ENCODE assay signal across 8 cellular contexts in genomic region chr11:22192289-22192641, GRCh38.
A peak's percentile ranks its signal among the peaks of the same experiment; 100 is the strongest.
DNase-seq lines count a peak whose midpoint lies in the region; ATAC-seq and TF ChIP-seq lines count a peak whose summit lies in the region.

No MANE protein-coding gene starts in this region.

- DNase-seq in GM06990 (ENCODE audit: extremely low read depth, insufficient read length) (no peak), HuH-7.5 (ENCODE audit: low spot score) (peak; percentile 61), coronary artery (ENCODE audit: low spot score) (no peak), dedifferentiated amniotic fluid mesenchymal stem cell (ENCODE audit: extremely low spot score) (no peak), GDM1 (lab: John Stamatoyannopoulos, UW) (no peak)

- ATAC-seq in activated CD4-positive, CD25-positive, alpha-beta regulatory T cell treated with anti-CD3 and anti-CD28 coated beads, Interleukin-2, amount 50 U/mL, for 24 hours = no peak
- no peak for ATAC-seq in HG02885 (IDR thresholded peaks at IDR 0.05; ENCODE audit: poor library complexity, unreplicated experiment)

- no peaks in the 10 kb centered on the region for H3K9me3 ChIP-seq in mucosa of rectum (ENCODE audit: control insufficient read depth in 2 of 2, low read length in 2 of 2)

- TF ChIP-seq CTCF in GM06990 (IDR thresholded peaks at IDR 0.05; ENCODE audit: insufficient read depth, low read length, poor library complexity, severe bottlenecking) = peak; percentile 52
- no peak for TF ChIP-seq CTCF in coronary artery (IDR thresholded peaks at IDR 0.05)

- peak overlapping the region; percentile 89 for H3K4me3 ChIP-seq in GM06990 (replicated peaks; ENCODE audit: low read depth, low read length)
- peak overlapping the region; percentile 74 for H3K4me3 ChIP-seq in coronary artery
- peak overlapping the region; percentile 73 to 90 for H3K4me3 ChIP-seq in mucosa of rectum (ENCODE audit: low read length in 2 of 2)

- no peaks in the 10 kb centered on the region for H3K27me3 ChIP-seq in GM06990 (replicated peaks; ENCODE audit: control insufficient read depth, insufficient read depth, low read length)
- peaks cover 0 to 2% of the 10 kb centered on the region in 2 donors for H3K27me3 ChIP-seq in mucosa of rectum (ENCODE audit: control insufficient read depth in 2 of 2, insufficient read depth in 2 of 2, low read length in 2 of 2)

- H3K36me3 ChIP-seq in GM06990 (ENCODE audit: control insufficient read depth, insufficient read depth, low read length) (no peaks in the 10 kb centered on the region), mucosa of rectum (ENCODE audit: control insufficient read depth in 2 of 2, insufficient read depth in 2 of 2, low read length in 2 of 2) (no peaks in the 10 kb centered on the region)

- peaks cover 6% of the 10 kb centered on the region in 2 donors for H3K4me1 ChIP-seq in mucosa of rectum (ENCODE audit: control insufficient read depth in 2 of 2, insufficient read depth in 2 of 2, low read length in 2 of 2)

- no peak overlapping the region for H3K27ac ChIP-seq in coronary artery
- peak overlapping the region; percentile 28 to 66 for H3K27ac ChIP-seq in mucosa of rectum (ENCODE audit: low read depth in 2 of 2, low read length in 2 of 2)

- H3K9ac ChIP-seq in mucosa of rectum (ENCODE audit: low read depth in 1 of 2, low read length in 2 of 2) = peak overlapping the region; percentile 66 to 89

Comparison
In these comparisons a context has a peak if more than half of its experiments do, and no peak if none do; other contexts are left out.
1. H3K27ac ChIP-seq: peak in mucosa of rectum (2 of 2); none in coronary artery (0 of 2).
2. Peak in every context shown above with its lines, with median percentiles within 50 percentile points of each other: H3K4me3 ChIP-seq.